15 cellular contexts compared by ENCODE assay signal in the genomic region with DNA sequence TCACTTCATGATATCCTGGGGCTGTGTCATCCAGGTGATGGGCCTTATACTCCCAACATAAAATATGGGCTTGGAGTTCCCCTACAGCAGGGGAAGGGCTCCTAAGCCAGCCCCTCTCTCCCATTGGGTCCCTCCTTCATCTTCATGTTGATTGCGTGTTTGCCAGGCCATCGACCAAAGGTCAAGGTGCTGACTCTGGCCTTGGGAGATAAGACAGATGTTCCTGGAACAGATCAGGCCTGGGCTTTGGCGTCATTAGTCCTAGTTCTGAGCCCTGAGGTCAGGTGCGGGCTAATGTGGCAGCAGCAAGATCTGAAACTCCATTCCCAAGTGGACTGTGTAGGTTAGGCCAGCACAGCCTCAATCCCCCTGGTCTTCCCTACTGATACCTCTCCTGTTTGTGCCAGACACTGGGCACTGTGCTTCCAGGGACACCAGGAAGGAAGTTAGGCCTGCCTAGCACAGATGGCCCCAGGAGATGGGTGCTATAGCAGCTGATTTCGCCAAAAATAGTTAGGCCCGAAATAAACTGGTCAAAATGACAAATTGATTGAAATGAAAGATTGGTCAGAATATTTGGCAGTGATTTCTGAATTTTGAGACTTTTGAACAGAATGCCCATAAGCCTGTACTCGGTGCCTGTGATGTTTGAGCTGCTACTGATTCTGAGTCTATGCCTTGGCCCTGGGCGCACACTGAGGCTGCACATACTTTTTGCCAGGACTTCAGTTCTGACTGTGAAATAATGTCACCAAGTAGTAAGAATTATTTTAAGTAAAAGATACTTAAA. TPM values are rescaled to one million over a fixed set of nuclear protein-coding genes. Genes with fewer than 3 reads are reported as not detected.
"Had no signal": no experiment of that assay in that cellular context is flagged by ENCODE, and none has a peak within 500 bp of the region (broad histone marks: within the 10 kb centered on the region; RNA-seq: fewer than 3 reads in every experiment).

No MANE protein-coding gene starts in this region.

- H3K4me1 ChIP-seq: ascending aorta, upper lobe of left lung had no signal

- H3K36me3 Mint-ChIP-seq: immature natural killer cell; naive thymus-derived CD8-positive, alpha-beta T cell had no signal

- H3K27me3 Mint-ChIP-seq: activated naive CD8-positive, alpha-beta T cell treated with anti-CD3 and anti-CD28 coated beads, Interleukin-2, amount 50 U/mL, for 24 hours; stimulated activated naive CD8-positive, alpha-beta T cell treated with anti-CD3 and anti-CD28 coated beads, Interleukin-15, Interleukin-2, amounts not matched to agents 100 ng/mL and 50 ng/mL, for 24 hours had no signal

- H3K9me3 Mint-ChIP-seq: activated naive CD4-positive, alpha-beta T cell treated with anti-CD3 and anti-CD28 coated beads for 36 hours; activated naive CD8-positive, alpha-beta T cell treated with anti-CD3 and anti-CD28 coated beads, Interleukin-2, amount 50 U/mL, for 24 hours; activated T-helper 2 cell treated with anti-CD3 and anti-CD28 coated beads, Interferon-gamma antibody, Interleukin-2, Interleukin-4, amounts not matched to agents 10 μg/mL and 5 μg/mL and 100 μg/mL, durations not matched to agents 14 hours and 24 hours and 36 hours; immature natural killer cell; naive thymus-derived CD8-positive, alpha-beta T cell; stimulated activated naive CD8-positive, alpha-beta T cell treated with anti-CD3 and anti-CD28 coated beads, Interleukin-15, Interleukin-2, amounts not matched to agents 100 ng/mL and 50 ng/mL, for 24 hours had no signal

- H3K36me3 ChIP-seq: neutrophil had no signal

- H3K9me3 ChIP-seq: ascending aorta, neutrophil, upper lobe of left lung had no signal

- DNase-seq: activated CD4-positive, CD25-positive, alpha-beta regulatory T cell treated with anti-CD3 and anti-CD28 coated beads, Interleukin-2, amount 50 U/mL, for 72 hours; activated naive CD4-positive, alpha-beta T cell treated with anti-CD3 and anti-CD28 coated beads for 36 hours; activated naive CD8-positive, alpha-beta T cell treated with anti-CD3 and anti-CD28 coated beads, Interleukin-2, amount 50 U/mL, for 24 hours; head of caudate nucleus; immature natural killer cell; mammary epithelial cell; naive thymus-derived CD8-positive, alpha-beta T cell; T-helper 2 cell; upper lobe of left lung had no signal

- H3K27ac ChIP-seq: ascending aorta, epithelial cell of prostate, neutrophil, upper lobe of left lung had no signal

- H3K4me3 ChIP-seq: ascending aorta, upper lobe of left lung had no signal

- H3K27ac Mint-ChIP-seq: activated naive CD4-positive, alpha-beta T cell treated with anti-CD3 and anti-CD28 coated beads for 36 hours; activated naive CD8-positive, alpha-beta T cell treated with anti-CD3 and anti-CD28 coated beads, Interleukin-2, amount 50 U/mL, for 24 hours; activated T-helper 2 cell treated with anti-CD3 and anti-CD28 coated beads, Interferon-gamma antibody, Interleukin-2, Interleukin-4, amounts not matched to agents 10 μg/mL and 5 μg/mL and 100 μg/mL, durations not matched to agents 14 hours and 24 hours and 36 hours; immature natural killer cell; stimulated activated naive CD8-positive, alpha-beta T cell treated with anti-CD3 and anti-CD28 coated beads, Interleukin-15, Interleukin-2, amounts not matched to agents 100 ng/mL and 50 ng/mL, for 24 hours had no signal

- H3K4me3 Mint-ChIP-seq: activated naive CD4-positive, alpha-beta T cell treated with anti-CD3 and anti-CD28 coated beads for 36 hours; activated naive CD8-positive, alpha-beta T cell treated with anti-CD3 and anti-CD28 coated beads, Interleukin-2, amount 50 U/mL, for 24 hours; immature natural killer cell; naive thymus-derived CD8-positive, alpha-beta T cell; stimulated activated naive CD8-positive, alpha-beta T cell treated with anti-CD3 and anti-CD28 coated beads, Interleukin-15, Interleukin-2, amounts not matched to agents 100 ng/mL and 50 ng/mL, for 24 hours had no signal

- FAIRE-seq: bronchial epithelial cell had no signal

- H3K4me1 Mint-ChIP-seq: activated naive CD8-positive, alpha-beta T cell treated with anti-CD3 and anti-CD28 coated beads, Interleukin-2, amount 50 U/mL, for 24 hours; immature natural killer cell had no signal

- H3K27me3 ChIP-seq: ascending aorta, neutrophil, upper lobe of left lung had no signal

RNA-seq across cellular contexts. Expression of a gene that starts 28.8 kb away (rescaled TPM):
- polyA plus RNA-seq: immature natural killer cell had no signal
